24 cellular contexts compared by ENCODE assay signal in genomic region chr19:33275933-33276619, GRCh38. TPM values are rescaled to one million over a fixed set of nuclear protein-coding genes. Genes with fewer than 3 reads are reported as not detected.
"Had no signal": no experiment of that assay in that cellular context is flagged by ENCODE, and none has a peak within 500 bp of the region (broad histone marks: within the 10 kb centered on the region; RNA-seq: fewer than 3 reads in every experiment).

No MANE protein-coding gene starts in this region.

- H3K4me3 ChIP-seq: adrenal gland, breast epithelium, coronary artery, mucosa of descending colon, pancreas, sigmoid colon, suprapubic skin, transverse colon had no signal

- FAIRE-seq: astrocyte, endometrium, keratinocyte, pancreas had no signal

- ATAC-seq: activated CD4-positive, alpha-beta T cell treated with anti-CD3 and anti-CD28 coated beads for 36 hours; activated naive CD4-positive, alpha-beta T cell treated with anti-CD3 and anti-CD28 coated beads, Interleukin-2, amount 50 U/mL, for 72 hours; mucosa of descending colon; naive thymus-derived CD4-positive, alpha-beta T cell; pancreas had no signal

- H3K27me3 ChIP-seq: adrenal gland, breast epithelium, pancreas, sigmoid colon, suprapubic skin, transverse colon had no signal

- H3K4me1 ChIP-seq: adrenal gland, pancreas had no signal

- H3K27ac ChIP-seq: adrenal gland, breast epithelium, coronary artery, pancreas, sigmoid colon, suprapubic skin had no signal

- DNase-seq: activated CD4-positive, alpha-beta T cell treated with anti-CD3 and anti-CD28 coated beads for 36 hours; activated CD4-positive, alpha-beta T cell treated with anti-CD3 and anti-CD28 coated beads, Interleukin-2, amount 50 U/mL, for 48 hours; activated gamma-delta T cell treated with Interleukin-2 at 50 U/mL for 16 hours; activated T-cell treated with anti-CD3 and anti-CD28 coated beads for 4 hours; adrenal gland; erythroblast; foreskin melanocyte; mesenchymal stem cell; naive thymus-derived CD4-positive, alpha-beta T cell; sigmoid colon; stimulated activated CD4-positive, alpha-beta T cell treated with anti-CD3 and anti-CD28 coated beads, Interleukin-12 subunit alpha, Interleukin-12 subunit beta, amount 100 ng/mL, for 4 hours; stimulated activated CD4-positive, alpha-beta T cell treated with anti-CD3 and anti-CD28 coated beads, Interleukin-1b, Interleukin-23, amount 100 ng/mL, for 48 hours; T-helper 2 cell; transverse colon had no signal

- H3K9me3 ChIP-seq: adrenal gland, breast epithelium, mucosa of descending colon, pancreas, sigmoid colon, suprapubic skin, transverse colon had no signal

- H3K36me3 ChIP-seq: adrenal gland, breast epithelium, pancreas, sigmoid colon, suprapubic skin, transverse colon had no signal

RNA-seq across cellular contexts. Expression of gene CEBPA, which starts 26.3 kb away (rescaled TPM):
- polyA plus RNA-seq: naive thymus-derived CD4-positive, alpha-beta T cell had no signal

RNA-seq across cellular contexts. Expression of gene SLC7A10, which starts 50.4 kb away (rescaled TPM):
- total RNA-seq: activated CD4-positive, alpha-beta T cell treated with anti-CD3 and anti-CD28 coated beads for 36 hours; activated naive CD4-positive, alpha-beta T cell treated with anti-CD3 and anti-CD28 coated beads, Interleukin-2, amount 50 U/mL, for 72 hours; activated T-helper 1 cell treated with anti-CD3 and anti-CD28 coated beads, Interleukin-12 subunit alpha, Interleukin-12 subunit beta, Interleukin-2, Interleukin-4 antibody, amounts not matched to agents 30 ng/mL and 10 ng/mL and 1 ng/mL, durations not matched to agents 14 hours and 24 hours and 36 hours; mucosa of descending colon; naive thymus-derived CD4-positive, alpha-beta T cell had no signal
- polyA plus RNA-seq: keratinocyte; naive thymus-derived CD4-positive, alpha-beta T cell had no signal
